11 cellular contexts compared by ENCODE assay signal in the genomic region with DNA sequence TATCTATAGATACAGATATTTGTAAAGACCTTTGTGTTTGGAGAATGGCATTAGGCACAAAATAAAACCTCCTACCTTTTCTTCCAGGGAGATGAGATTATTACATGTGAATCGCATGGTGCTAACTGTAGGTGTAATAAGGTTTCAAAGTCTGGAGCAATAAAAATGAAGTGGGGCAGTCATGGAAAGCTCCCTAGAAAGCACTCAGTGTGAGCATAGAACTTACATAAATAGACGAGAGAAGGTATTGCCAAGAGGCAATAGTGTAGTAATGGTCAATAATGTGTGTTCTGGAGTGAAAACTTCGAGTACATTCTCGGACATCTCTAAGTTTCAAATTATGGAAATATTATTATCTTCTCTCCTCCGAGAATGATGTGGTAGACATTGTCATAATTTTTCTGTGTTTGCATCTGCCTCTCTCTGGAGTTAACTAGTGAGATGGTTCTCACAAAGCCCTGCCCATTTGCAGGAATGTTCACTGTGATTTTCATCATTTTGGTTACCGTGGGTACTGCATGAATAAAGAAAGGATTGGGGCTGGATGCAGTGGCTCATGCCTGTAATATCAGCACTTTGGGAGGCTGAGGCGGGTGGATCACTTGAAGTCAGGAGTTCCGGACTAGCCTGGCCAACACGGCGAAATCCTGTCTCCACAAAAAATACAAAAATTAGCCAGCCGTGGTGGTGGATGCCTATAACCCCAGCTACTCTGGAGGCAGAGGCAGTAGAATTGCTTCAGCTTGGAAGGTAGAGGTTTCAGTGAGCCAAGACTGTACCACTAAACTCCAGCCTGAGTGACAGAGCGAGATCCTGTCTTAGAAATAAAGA. TPM values are rescaled to one million over a fixed set of nuclear protein-coding genes. Genes with fewer than 3 reads are reported as not detected.
DNase-seq lines count a peak whose midpoint lies in the region; ATAC-seq and TF ChIP-seq lines count a peak whose summit lies in the region.
"Had no signal": no experiment of that assay in that cellular context is flagged by ENCODE, and none has a peak within 500 bp of the region (broad histone marks: within the 10 kb centered on the region; RNA-seq: fewer than 3 reads in every experiment).

No MANE protein-coding gene starts in this region.

- no peaks in the 10 kb centered on the region for H3K9me2 ChIP-seq in hepatocyte (replicated peaks; ENCODE audit: insufficient read depth)

- no peak overlapping the region for H2AFZ ChIP-seq in hepatocyte

- no peak for ATAC-seq in activated naive CD8-positive, alpha-beta T cell treated with anti-CD3 and anti-CD28 coated beads, Interleukin-2, amount 50 U/mL, for 24 hours
- no peak for ATAC-seq in GM18868 (IDR thresholded peaks at IDR 0.05; ENCODE audit: unreplicated experiment)
- ATAC-seq in HG03159 (IDR thresholded peaks at IDR 0.05; ENCODE audit: unreplicated experiment) = no peak

- H3K4me1 Mint-ChIP-seq in activated naive CD8-positive, alpha-beta T cell (ENCODE audit: low read depth) = peaks cover 47% of the 10 kb centered on the region
- peaks cover 27% of the 10 kb centered on the region for H3K4me1 Mint-ChIP-seq in activated naive CD8-positive, alpha-beta T cell treated with anti-CD3 and anti-CD28 coated beads, Interleukin-2, amount 50 U/mL, for 24 hours
- peaks cover 17% of the 10 kb centered on the region for H3K4me1 Mint-ChIP-seq in activated CD4-positive, alpha-beta T cell treated with anti-CD3 and anti-CD28 coated beads, Interleukin-2, amount 10 ng/mL, durations not matched to agents 24 days and 14 days

- H3K4me3 ChIP-seq in astrocyte of the spinal cord (ENCODE audit: low read depth, low read length) = no peak overlapping the region
- H3K4me3 ChIP-seq in hepatocyte = no peak overlapping the region
- H3K4me3 ChIP-seq in vagina = no peak overlapping the region

- H3K4me2 ChIP-seq in hepatocyte = no peak overlapping the region

- no peaks in the 10 kb centered on the region for H3K79me2 ChIP-seq in hepatocyte

- no peak for TF ChIP-seq POLR2A in vagina (IDR thresholded peaks at IDR 0.05)

- peak overlapping the region; percentile 49 for H3K27ac ChIP-seq in hepatocyte
- H3K27ac ChIP-seq in vagina = peak overlapping the region; percentile 27

- no peak overlapping the region for H3K4me3 Mint-ChIP-seq in activated naive CD8-positive, alpha-beta T cell
- H3K4me3 Mint-ChIP-seq in activated naive CD8-positive, alpha-beta T cell treated with anti-CD3 and anti-CD28 coated beads, Interleukin-2, amount 50 U/mL, for 24 hours = no peak overlapping the region
- no peak overlapping the region for H3K4me3 Mint-ChIP-seq in activated CD4-positive, alpha-beta T cell treated with anti-CD3 and anti-CD28 coated beads, Interleukin-2, amount 10 ng/mL, durations not matched to agents 24 days and 14 days

- H3K27me3 Mint-ChIP-seq in activated naive CD8-positive, alpha-beta T cell = no peaks in the 10 kb centered on the region
- no peaks in the 10 kb centered on the region for H3K27me3 Mint-ChIP-seq in activated naive CD8-positive, alpha-beta T cell treated with anti-CD3 and anti-CD28 coated beads, Interleukin-2, amount 50 U/mL, for 24 hours
- no peaks in the 10 kb centered on the region for H3K27me3 Mint-ChIP-seq in activated CD4-positive, alpha-beta T cell treated with anti-CD3 and anti-CD28 coated beads, Interleukin-2, amount 10 ng/mL, durations not matched to agents 24 days and 14 days

- H3K9me3 ChIP-seq in hepatocyte (ENCODE audit: low read depth) = no peaks in the 10 kb centered on the region
- H3K9me3 ChIP-seq in vagina = no peaks in the 10 kb centered on the region

- intact Hi-C loops in vagina (cut with DNase I) = no loop called here
- intact Hi-C loops in activated CD4-positive, alpha-beta T cell treated with anti-CD3 and anti-CD28 coated beads, Interleukin-2, amount 10 ng/mL, durations not matched to agents 24 days and 14 days (cut with micrococcal nuclease) = loop anchor here (10.0 kb wide), 1 partner anchor 804 kb away; a partner anchor contains a TSS

- no peaks in the 10 kb centered on the region for H3K36me3 ChIP-seq in hepatocyte (replicated peaks; ENCODE audit: insufficient read depth, low read depth)
- H3K36me3 ChIP-seq in vagina = peaks cover 3 to 43% of the 10 kb centered on the region in 2 donors

- H4K20me1 ChIP-seq in hepatocyte (ENCODE audit: insufficient read depth, poor library complexity, severe bottlenecking) = peaks cover 22% of the 10 kb centered on the region

- in situ Hi-C loops in astrocyte of the spinal cord (cut with HindIII; ENCODE audit: low sequenced_read_pairs) = loop anchor here (25.0 kb wide), 1 partner anchor 376 kb away; no protein-coding TSS in a partner anchor

- no peak for TF ChIP-seq CTCF in astrocyte of the spinal cord (IDR thresholded peaks at IDR 0.05; ENCODE audit: low read depth, low read length)
- no peak for TF ChIP-seq CTCF in hepatocyte (IDR thresholded peaks at IDR 0.05; ENCODE audit: poor library complexity)
- TF ChIP-seq CTCF in vagina (IDR thresholded peaks at IDR 0.05) = no peak

- H3K27ac Mint-ChIP-seq in activated naive CD8-positive, alpha-beta T cell = peak overlapping the region; percentile 55
- H3K27ac Mint-ChIP-seq in activated naive CD8-positive, alpha-beta T cell treated with anti-CD3 and anti-CD28 coated beads, Interleukin-2, amount 50 U/mL, for 24 hours = no peak overlapping the region
- H3K27ac Mint-ChIP-seq in activated CD4-positive, alpha-beta T cell treated with anti-CD3 and anti-CD28 coated beads, Interleukin-2, amount 10 ng/mL, durations not matched to agents 24 days and 14 days = no peak overlapping the region

- H3K36me3 Mint-ChIP-seq in activated naive CD8-positive, alpha-beta T cell = peaks cover 2% of the 10 kb centered on the region
- H3K36me3 Mint-ChIP-seq in activated naive CD8-positive, alpha-beta T cell treated with anti-CD3 and anti-CD28 coated beads, Interleukin-2, amount 50 U/mL, for 24 hours (ENCODE audit: low read depth) = peaks cover 42% of the 10 kb centered on the region
- H3K36me3 Mint-ChIP-seq in activated CD4-positive, alpha-beta T cell treated with anti-CD3 and anti-CD28 coated beads, Interleukin-2, amount 10 ng/mL, durations not matched to agents 24 days and 14 days (ENCODE audit: low read depth) = peaks cover 39% of the 10 kb centered on the region

- H3K9me3 Mint-ChIP-seq in activated naive CD8-positive, alpha-beta T cell (ENCODE audit: low read depth) = no peaks in the 10 kb centered on the region
- no peaks in the 10 kb centered on the region for H3K9me3 Mint-ChIP-seq in activated naive CD8-positive, alpha-beta T cell treated with anti-CD3 and anti-CD28 coated beads, Interleukin-2, amount 50 U/mL, for 24 hours
- no peaks in the 10 kb centered on the region for H3K9me3 Mint-ChIP-seq in activated CD4-positive, alpha-beta T cell treated with anti-CD3 and anti-CD28 coated beads, Interleukin-2, amount 10 ng/mL, durations not matched to agents 24 days and 14 days

- no peaks in the 10 kb centered on the region for H3K4me1 ChIP-seq in hepatocyte (ENCODE audit: insufficient read depth)
- H3K4me1 ChIP-seq in vagina = peaks cover 26% of the 10 kb centered on the region

- H3K27me3 ChIP-seq in hepatocyte (no peaks in the 10 kb centered on the region), vagina (no peaks in the 10 kb centered on the region)

- DNase-seq in activated naive CD8-positive, alpha-beta T cell treated with anti-CD3 and anti-CD28 coated beads, Interleukin-2, amount 50 U/mL, for 24 hours = no peak
- DNase-seq in astrocyte of the spinal cord (ENCODE audit: low read depth, low spot score) (peak; percentile 92), hepatocyte (ENCODE audit: low spot score) (no peak), vagina (ENCODE audit: extremely low spot score in 2 of 2) (peak in 1 of 2 donors; percentile 40)
- DNase-seq in activated CD4-positive, alpha-beta T cell treated with anti-CD3 and anti-CD28 coated beads, Interleukin-2, amount 10 ng/mL, durations not matched to agents 24 days and 14 days = no peak
- DNase-seq: activated CD8-positive, alpha-beta memory T cell treated with anti-CD3 and anti-CD28 coated beads, Interleukin-2, amount 50 U/mL, for 4 hours; AML-193; small intestine had no signal

- 75% methylated on average over 12 of the region's 12 CpGs for WGBS in hepatocyte (ENCODE audit: low lambda C conversion rate, missing lambda C conversion rate)

RNA-seq across cellular contexts. Expression of a gene that starts 10.6 kb away (rescaled TPM):
- total RNA-seq in hepatocyte (833 and 1,051 TPM in 2 replicates), vagina (2,692 TPM)
- 302 and 335 TPM in 2 replicates for polyA plus RNA-seq in hepatocyte
- total RNA-seq in activated CD4-positive, alpha-beta T cell treated with anti-CD3 and anti-CD28 coated beads, Interleukin-2, amount 10 ng/mL, durations not matched to agents 24 days and 14 days = 178 and 182 TPM in 2 replicates

RNA-seq across cellular contexts. Expression of a gene that starts 37.2 kb away (rescaled TPM):
- total RNA-seq in hepatocyte (4.2 and 5.4 TPM in 2 replicates), vagina (6.1 TPM)
- polyA plus RNA-seq in hepatocyte = 3.5 and 5.9 TPM in 2 replicates
- 3.9 and 5.6 TPM in 2 replicates for total RNA-seq in activated CD4-positive, alpha-beta T cell treated with anti-CD3 and anti-CD28 coated beads, Interleukin-2, amount 10 ng/mL, durations not matched to agents 24 days and 14 days
